10 cellular contexts compared by ENCODE assay signal in genomic region chr2:63047534-63048281, GRCh38. TPM values are rescaled to one million over a fixed set of nuclear protein-coding genes. Genes with fewer than 3 reads are reported as not detected.
A peak's percentile ranks its signal among the peaks of the same experiment; 100 is the strongest.
DNase-seq lines count a peak whose midpoint lies in the region; ATAC-seq, FAIRE-seq and TF ChIP-seq lines count a peak whose summit lies in the region.
"Had no signal": no experiment of that assay in that cellular context is flagged by ENCODE, and none has a peak within 500 bp of the region (broad histone marks: within the 10 kb centered on the region; RNA-seq: fewer than 3 reads in every experiment).

No MANE protein-coding gene starts in this region.

- H3K79me2 ChIP-seq in astrocyte (ENCODE audit: insufficient read depth, low read length) (peaks cover 38% of the 10 kb centered on the region), HepG2 (ENCODE audit: insufficient read depth, low read length) (peaks cover 8% of the 10 kb centered on the region), GM23248 (ENCODE audit: insufficient read depth) (no peaks in the 10 kb centered on the region)

- TF ChIP-seq EP300 in HepG2 (IDR thresholded peaks at IDR 0.05; ENCODE audit: low read depth in 2 of 2, low read length in 2 of 2) (no peak), HepG2 (CRISPR knock-in tag; IDR thresholded peaks at IDR 0.05; ENCODE audit: borderline replicate concordance) (no peak)

- H3K27ac Mint-ChIP-seq in astrocyte (ENCODE audit: unreplicated experiment) = peak overlapping the region; percentile 78

- H3K4me3 ChIP-seq in astrocyte (ENCODE audit: insufficient read depth, low read depth, low read length) (peak overlapping the region; percentile 41), HepG2 (replicated peaks in 1 of 3; ENCODE audit: insufficient read depth in 1 of 3, low read depth in 2 of 3, low read length in 3 of 3) (no peak overlapping the region), upper lobe of right lung (no peak overlapping the region), GM23248 (no peak overlapping the region)

- TF ChIP-seq CTCF in astrocyte (IDR thresholded peaks at IDR 0.05; ENCODE audit: insufficient read depth, low read depth, low read length) = no peak
- no peak for TF ChIP-seq CTCF in HepG2 (CRISPR knock-in tag; IDR thresholded peaks at IDR 0.05)
- TF ChIP-seq CTCF in upper lobe of right lung (IDR thresholded peaks at IDR 0.05) = no peak

- TF ChIP-seq RAD21 in HepG2 (CRISPR knock-in tag; IDR thresholded peaks at IDR 0.05) = no peak

- no peaks in the 10 kb centered on the region for H3K9me2 ChIP-seq in GM23248 (ENCODE audit: insufficient read depth)

- H3K27me3 ChIP-seq in astrocyte (ENCODE audit: insufficient read depth, low read length) = peaks cover 52% of the 10 kb centered on the region
- no peaks in the 10 kb centered on the region; a peak in 1 of 5 replicates for H3K27me3 ChIP-seq in HepG2 (ENCODE audit: control insufficient read depth in 1 of 2, insufficient read depth in 2 of 2, low read length in 2 of 2)
- peaks cover 93% of the 10 kb centered on the region for H3K27me3 ChIP-seq in upper lobe of right lung
- peaks cover 29% of the 10 kb centered on the region for H3K27me3 ChIP-seq in GM23248 (replicated peaks; ENCODE audit: insufficient read depth)

- H3K36me3 ChIP-seq in astrocyte (ENCODE audit: insufficient read depth, low read length) = no peaks in the 10 kb centered on the region
- H3K36me3 ChIP-seq in HepG2 (replicated peaks in 1 of 2; ENCODE audit: control insufficient read depth in 1 of 2, insufficient read depth in 2 of 2, low read length in 2 of 2) = peaks cover 11 to 34% of the 10 kb centered on the region in 2 experiments
- H3K36me3 ChIP-seq in upper lobe of right lung = no peaks in the 10 kb centered on the region
- peaks cover 19% of the 10 kb centered on the region for H3K36me3 ChIP-seq in GM23248 (ENCODE audit: low read depth)

- H4K20me1 ChIP-seq in astrocyte (ENCODE audit: insufficient read depth, low read length) (peaks cover 41% of the 10 kb centered on the region), HepG2 (ENCODE audit: insufficient read depth, low read length) (no peaks in the 10 kb centered on the region), GM23248 (ENCODE audit: insufficient read depth) (0 out of 2 replicates have a peak, but pooled peaks cover 3% of the 10 kb centered on the region)

- H3F3A ChIP-seq in GM23248 (ENCODE audit: insufficient read depth) = 0 out of 2 replicates have a peak, but pooled peaks cover 5% of the 10 kb centered on the region

- no TSS peak for BruUV-seq in HepG2 (replicated peaks; lab: Mats Ljungman, UMichigan)

- H3K36me3 Mint-ChIP-seq in astrocyte (ENCODE audit: low read depth, unreplicated experiment) = peaks cover 18% of the 10 kb centered on the region

- no peaks in the 10 kb centered on the region for H3K9me3 ChIP-seq in astrocyte (ENCODE audit: insufficient read depth, low read depth, low read length)
- no peaks in the 10 kb centered on the region for H3K9me3 ChIP-seq in HepG2 (ENCODE audit: low read length)
- H3K9me3 ChIP-seq in upper lobe of right lung = no peaks in the 10 kb centered on the region
- no peaks in the 10 kb centered on the region for H3K9me3 ChIP-seq in GM23248 (ENCODE audit: low read depth)

- H3K4me2 ChIP-seq in astrocyte (ENCODE audit: low read length) (peak overlapping the region; percentile 79), HepG2 (ENCODE audit: low read depth, low read length) (no peak overlapping the region), GM23248 (ENCODE audit: unreplicated experiment) (no peak overlapping the region)

- 0 out of 4 replicates have a peak, but pooled peaks of 1 of the 2 experiments have one; percentile 12 for TF ChIP-seq POLR2A in HepG2 (IDR thresholded peaks at IDR 0.05; ENCODE audit: insufficient read depth in 1 of 2, low read depth in 2 of 2, low read length in 2 of 2)

- ATAC-seq in HepG2 = no peak
- no peak for ATAC-seq in upper lobe of right lung

- peak overlapping the region; percentile 64 for H3K4me3 Mint-ChIP-seq in astrocyte (ENCODE audit: unreplicated experiment)

- H3K4me1 Mint-ChIP-seq in astrocyte (ENCODE audit: low read depth, unreplicated experiment) = peaks cover 9% of the 10 kb centered on the region

- intact Hi-C loops in HepG2 (cut with micrococcal nuclease; ENCODE audit: unreplicated experiment) (no loop called here), upper lobe of right lung (cut with DNase I) (no loop called here)

- peak overlapping the region; percentile 34 for H3K27ac ChIP-seq in astrocyte (ENCODE audit: low read depth, low read length)
- H3K27ac ChIP-seq in HepG2 (ENCODE audit: extremely low read length, insufficient read depth, low read length) = no peak overlapping the region
- H3K27ac ChIP-seq in upper lobe of right lung = no peak overlapping the region
- H3K27ac ChIP-seq in GM23248 = no peak overlapping the region
- H3K27ac ChIP-seq: HL-60 had no signal

- in situ Hi-C loops in HepG2 (cut with HindIII; ENCODE audit: extremely low pct_ligation_motif_present, low pct_unique_long_range_greater_than_20kb) (no loop called here), GM23248 (cut with MboI) (no loop called here)

- peaks cover 75% of the 10 kb centered on the region for H3K27me3 Mint-ChIP-seq in astrocyte (ENCODE audit: low read depth, unreplicated experiment)

- H3K4me1 ChIP-seq in astrocyte (ENCODE audit: insufficient read depth, low read length) (peaks cover 16% of the 10 kb centered on the region), HepG2 (ENCODE audit: insufficient read depth, low read length) (peaks cover 27% of the 10 kb centered on the region), upper lobe of right lung (peaks cover 41% of the 10 kb centered on the region), GM23248 (ENCODE audit: insufficient read depth) (peaks cover 9% of the 10 kb centered on the region; the same call in 1 of the 2 replicates)

- FAIRE-seq in astrocyte (lab: Jason Lieb, UNC) = no peak
- no peak for FAIRE-seq in HepG2 (lab: Jason Lieb, UNC)

- WGBS in HepG2 (ENCODE audit: low lambda C conversion rate) = 99% methylated on average over 52 of the region's 56 CpGs
- 86 to 92% methylated on average over 53 to 56 of the region's 56 CpGs for WGBS in GM23248 (ENCODE audit: low coverage in 1 of 2, low lambda C conversion rate in 2 of 2, missing lambda C conversion rate in 2 of 2), 2 experiments

- H3K9ac ChIP-seq in astrocyte (ENCODE audit: low read length) (peak overlapping the region; percentile 55), HepG2 (ENCODE audit: insufficient read depth, low read depth, low read length) (no peak overlapping the region), GM23248 (no peak overlapping the region)

- DNase-seq in stimulated activated CD4-positive, alpha-beta T cell treated with anti-CD3 and anti-CD28 coated beads, Interleukin-15, amount 100 ng/mL, for 24 hours = peak; percentile 38
- no peak for DNase-seq in stimulated activated CD4-positive, alpha-beta T cell treated with anti-CD3 and anti-CD28 coated beads, Interleukin-4, amount 100 ng/mL, for 24 hours
- DNase-seq in astrocyte (ENCODE audit: low read depth) = no peak
- no peak for DNase-seq in HepG2 (ENCODE audit: low spot score)
- DNase-seq in upper lobe of right lung = peak; percentile 65
- DNase-seq in NOMO-1 treated with dmso at 0.1 percent for 144 hours (lab: John Stamatoyannopoulos, UW; ENCODE audit: unreplicated experiment) = no peak
- DNase-seq in iPS-NIHi11 (ENCODE audit: low spot score) = no peak
- DNase-seq in GM23248 = no peak

- peaks cover 19% of the 10 kb centered on the region for H3K9me3 Mint-ChIP-seq in astrocyte (ENCODE audit: unreplicated experiment)

- CTCF ChIA-PET in HepG2 (lab: Yijun Ruan, JAX; ENCODE audit: low intra/inter-chr PET ratio, low total read pairs) = no interaction called here

- POLR2A ChIA-PET in HepG2 (lab: Yijun Ruan, JAX) = no interaction called here

- H2AFZ ChIP-seq in astrocyte (ENCODE audit: low read depth, low read length) (no peak overlapping the region), HepG2 (ENCODE audit: low read length) (no peak overlapping the region), GM23248 (no peak overlapping the region)

TF ChIP-seq in HepG2, 621 proteins besides CTCF, POLR2A, EP300 and RAD21 (continues in another document):
- TF ChIP-seq HMG20A (CRISPR knock-in tag; IDR thresholded peaks at IDR 0.05; ENCODE audit: borderline replicate concordance) = no peak
- peak; percentile 5; the same call in 1 of the 2 replicates for TF ChIP-seq KDM2A (CRISPR knock-in tag; IDR thresholded peaks at IDR 0.05; ENCODE audit: borderline replicate concordance, low read depth)
- TF ChIP-seq ZFP37 (CRISPR knock-in tag; IDR thresholded peaks at IDR 0.05; ENCODE audit: borderline replicate concordance) = no peak
- TF ChIP-seq HES4 (CRISPR knock-in tag; IDR thresholded peaks at IDR 0.05; ENCODE audit: borderline replicate concordance) = 0 out of 2 replicates have a peak, but pooled peaks have one; percentile 61
- no peak for TF ChIP-seq ZNF607 (CRISPR knock-in tag; IDR thresholded peaks at IDR 0.05; ENCODE audit: borderline replicate concordance)

RNA-seq across cellular contexts. Expression of gene OTX1, which starts 2.9 kb away (rescaled TPM):
- total RNA-seq in astrocyte (0.30 TPM in 1 of 2 replicates, not detected in the other), HepG2 (2016; rRNA removed; fragmentation: Illumina TruSeq; extraction: Trizol) (3.0 and 5.0 TPM in 2 replicates), upper lobe of right lung (not detected)
- total RNA-seq in HepG2 (2016; cell fraction: cytosol; rRNA removed; fragmentation: Illumina TruSeq; extraction: Trizol; ENCODE audit: low read depth) = 3.1 and 4.3 TPM in 2 replicates
- 2.5 and 4.2 TPM in 2 replicates for total RNA-seq in HepG2 (2016; cell fraction: insoluble cytoplasmic fraction; rRNA removed; fragmentation: Illumina TruSeq; extraction: Trizol)
- total RNA-seq in HepG2 (2016; cell fraction: membrane; rRNA removed; fragmentation: Illumina TruSeq; extraction: Trizol) = 4.1 and 4.3 TPM in 2 replicates
- 9.0 and 9.1 TPM in 2 replicates for total RNA-seq in HepG2 (2016; cell fraction: nucleus; rRNA removed; fragmentation: Illumina TruSeq; extraction: Trizol)
- polyA plus RNA-seq in HepG2 (2011; rRNA removed) (1.0 and 1.6 TPM in 2 replicates), GM23248 (2016; fragmentation: Nextera tagmentation; extraction: Ambion mirVana) (not detected in 2 replicates)
- polyA plus RNA-seq in HepG2 (2011; cell fraction: cytosol; rRNA removed) = 0.47 and 0.66 TPM in 2 replicates
- polyA plus RNA-seq in HepG2 (2011; cell fraction: nucleus; rRNA removed) = 12.1 and 16.1 TPM in 2 replicates
- polyA plus RNA-seq in HepG2 (2012) = 7.7 and 7.9 TPM in 2 replicates
- polyA plus RNA-seq in HepG2 (2016; cell fraction: cytosol; fragmentation: Illumina TruSeq; extraction: Trizol; ENCODE audit: low read depth) = 1.1 and 1.2 TPM in 2 replicates
- polyA plus RNA-seq in HepG2 (2016; cell fraction: insoluble cytoplasmic fraction; fragmentation: Illumina TruSeq; extraction: Trizol; ENCODE audit: low read depth) = 6.4 and 9.1 TPM in 2 replicates
- 3.3 and 4.0 TPM in 2 replicates for polyA plus RNA-seq in HepG2 (2016; cell fraction: membrane; fragmentation: Illumina TruSeq; extraction: Trizol; ENCODE audit: low read depth)
- 24.6 and 24.9 TPM in 2 replicates for polyA plus RNA-seq in HepG2 (2016; cell fraction: nucleus; fragmentation: Illumina TruSeq; extraction: Trizol; ENCODE audit: insufficient read depth, low read depth)
- polyA minus RNA-seq in HepG2 (2011; rRNA and poly(A)+ RNA removed; ENCODE audit: low replicate concordance) = 0.82 and 6.6 TPM in 2 replicates
- 2.1 and 2.2 TPM in 2 replicates for polyA minus RNA-seq in HepG2 (2011; cell fraction: cytosol; rRNA and poly(A)+ RNA removed)
- 16.4 and 25.8 TPM in 2 replicates for polyA minus RNA-seq in HepG2 (2011; cell fraction: nucleus; rRNA and poly(A)+ RNA removed)
- 0.25 TPM in 1 of 2 replicates, not detected in the other for total RNA-seq in GM23248 (2014; rRNA removed; shearing (Covaris generic))
- total RNA-seq: glomerular endothelial cell had no signal

Comparison
In these comparisons a context has a peak if more than half of its experiments do, and no peak if none do; other contexts are left out.
1. DNase-seq: peak in stimulated activated CD4-positive, alpha-beta T cell treated with anti-CD3 and anti-CD28 coated beads, Interleukin-15, amount 100 ng/mL, for 24 hours (single experiment) and upper lobe of right lung (single experiment); none in stimulated activated CD4-positive, alpha-beta T cell treated with anti-CD3 and anti-CD28 coated beads, Interleukin-4, amount 100 ng/mL, for 24 hours (single experiment), astrocyte (single experiment), HepG2 (single experiment), NOMO-1 treated with dmso at 0.1 percent for 144 hours (single experiment), iPS-NIHi11 (single experiment) and GM23248 (single experiment).